ENCODE assay signal across 15 cellular contexts in genomic region chr5:119346404-119346803, GRCh38. TPM values are rescaled to one million over a fixed set of nuclear protein-coding genes. Genes with fewer than 3 reads are reported as not detected.
DNase-seq lines count a peak whose midpoint lies in the region; ATAC-seq and TF ChIP-seq lines count a peak whose summit lies in the region.
"Had no signal": no experiment of that assay in that cellular context is flagged by ENCODE, and none has a peak within 500 bp of the region (broad histone marks: within the 10 kb centered on the region; RNA-seq: fewer than 3 reads in every experiment).

No MANE protein-coding gene starts in this region.

- no peaks in the 10 kb centered on the region for H3K9me3 ChIP-seq in MM.1S (replicated peaks; ENCODE audit: insufficient read depth, low read length)
- H3K9me3 ChIP-seq: heart left ventricle, testis had no signal

- no peak overlapping the region for H3K9ac ChIP-seq in MM.1S (ENCODE audit: low read length)

- peak overlapping the region; percentile 27; the same call in 1 of the 2 replicates for H3K4me2 ChIP-seq in MM.1S (ENCODE audit: low read depth, low read length)

- no peaks in the 10 kb centered on the region for H3K9me2 ChIP-seq in MM.1S (replicated peaks; ENCODE audit: insufficient read depth, low read length)

- H2AFZ ChIP-seq in MM.1S (ENCODE audit: low read length), result no peak overlapping the region

- H3K27ac ChIP-seq in MM.1S (ENCODE audit: low read length), result no peak overlapping the region
- H3K27ac ChIP-seq: brain microvascular endothelial cell, testis had no signal

- H3K9me3 Mint-ChIP-seq in activated naive CD4-positive, alpha-beta T cell treated with anti-CD3 and anti-CD28 coated beads, Interleukin-2, amount 50 U/mL, for 24 hours, result no peaks in the 10 kb centered on the region
- no peaks in the 10 kb centered on the region for H3K9me3 Mint-ChIP-seq in activated naive CD8-positive, alpha-beta T cell treated with anti-CD3 and anti-CD28 coated beads, Interleukin-2, amount 10 ng/mL, durations not matched to agents 7 days and 5 days
- H3K9me3 Mint-ChIP-seq in stimulated activated naive CD8-positive, alpha-beta T cell treated with anti-CD3 and anti-CD28 coated beads, Interleukin-15, amount 100 ng/mL, for 72 hours, result no peaks in the 10 kb centered on the region

- H3K79me2 ChIP-seq in MM.1S (ENCODE audit: low read length), result peaks cover 100% of the 10 kb centered on the region

- H3K4me1 Mint-ChIP-seq in activated naive CD4-positive, alpha-beta T cell treated with anti-CD3 and anti-CD28 coated beads, Interleukin-2, amount 50 U/mL, for 24 hours, result peaks cover 97% of the 10 kb centered on the region
- peaks cover 72% of the 10 kb centered on the region for H3K4me1 Mint-ChIP-seq in activated naive CD8-positive, alpha-beta T cell treated with anti-CD3 and anti-CD28 coated beads, Interleukin-2, amount 10 ng/mL, durations not matched to agents 7 days and 5 days
- H3K4me1 Mint-ChIP-seq in stimulated activated naive CD8-positive, alpha-beta T cell treated with anti-CD3 and anti-CD28 coated beads, Interleukin-15, amount 100 ng/mL, for 72 hours, result peaks cover 95% of the 10 kb centered on the region

- peaks cover 20% of the 10 kb centered on the region for H3F3A ChIP-seq in MM.1S (ENCODE audit: insufficient read depth, low read length)

- DNase-seq in activated naive CD4-positive, alpha-beta T cell treated with Interleukin-2 at 50 U/mL for 16 hours, result no peak
- DNase-seq in MM.1S (no peak), KG1 (lab: John Stamatoyannopoulos, UW) (no peak), mesenteric fat pad (ENCODE audit: low spot score) (no peak)
- DNase-seq in activated naive CD8-positive, alpha-beta T cell treated with anti-CD3 and anti-CD28 coated beads, Interleukin-2, amount 10 ng/mL, durations not matched to agents 7 days and 5 days, result no peak
- no peak for DNase-seq in stimulated activated naive CD8-positive, alpha-beta T cell treated with anti-CD3 and anti-CD28 coated beads, Interleukin-15, amount 100 ng/mL, for 72 hours
- DNase-seq: activated effector memory CD4-positive, alpha-beta T cell treated with anti-CD3 and anti-CD28 coated beads, Interleukin-2, amount 50 U/mL, for 16 hours; brain microvascular endothelial cell; heart left ventricle; NCI-H774; right cardiac atrium; stimulated activated CD4-positive, alpha-beta T cell treated with anti-CD3 and anti-CD28 coated beads, Interleukin-1b, Interleukin-23, amount 100 ng/mL, for 48 hours; testis had no signal

- peaks cover 18% of the 10 kb centered on the region; the same call in 1 of the 2 replicates for H4K20me1 ChIP-seq in MM.1S (ENCODE audit: insufficient read depth, low read length)

- H3K4me3 ChIP-seq in MM.1S (ENCODE audit: low read length), result no peak overlapping the region
- H3K4me3 ChIP-seq: heart left ventricle, testis had no signal

- no peak for TF ChIP-seq CTCF in MM.1S (IDR thresholded peaks at IDR 0.05; ENCODE audit: low read length)

- POLR2A ChIA-PET in activated naive CD8-positive, alpha-beta T cell treated with anti-CD3 and anti-CD28 coated beads, Interleukin-2, amount 10 ng/mL, durations not matched to agents 7 days and 5 days (lab: Charles Lee), result interaction anchor here (0.9 to 1.1 kb wide), 5 partner anchors 10 to 78 kb away, joined by 3 to 6 read pairs (median 4); no protein-coding TSS in a partner anchor

- H3K36me3 Mint-ChIP-seq in activated naive CD4-positive, alpha-beta T cell treated with anti-CD3 and anti-CD28 coated beads, Interleukin-2, amount 50 U/mL, for 24 hours, result peaks cover 18% of the 10 kb centered on the region
- peaks cover 46% of the 10 kb centered on the region for H3K36me3 Mint-ChIP-seq in activated naive CD8-positive, alpha-beta T cell treated with anti-CD3 and anti-CD28 coated beads, Interleukin-2, amount 10 ng/mL, durations not matched to agents 7 days and 5 days

- peak overlapping the region; percentile 78 for H3K4me3 Mint-ChIP-seq in activated naive CD4-positive, alpha-beta T cell treated with anti-CD3 and anti-CD28 coated beads, Interleukin-2, amount 50 U/mL, for 24 hours
- peak overlapping the region; percentile 52 for H3K4me3 Mint-ChIP-seq in activated naive CD8-positive, alpha-beta T cell treated with anti-CD3 and anti-CD28 coated beads, Interleukin-2, amount 10 ng/mL, durations not matched to agents 7 days and 5 days
- peak overlapping the region; percentile 61 to 68 for H3K4me3 Mint-ChIP-seq in stimulated activated naive CD8-positive, alpha-beta T cell treated with anti-CD3 and anti-CD28 coated beads, Interleukin-15, amount 100 ng/mL, for 72 hours

- H3K27me3 ChIP-seq in MM.1S (replicated peaks; ENCODE audit: insufficient read depth, low read length), result no peaks in the 10 kb centered on the region
- H3K27me3 ChIP-seq: brain microvascular endothelial cell, heart left ventricle, testis had no signal

- peaks cover 72% of the 10 kb centered on the region for H3K4me1 ChIP-seq in MM.1S (ENCODE audit: low read length)
- H3K4me1 ChIP-seq: testis had no signal

- peaks cover 4% of the 10 kb centered on the region; the same call in 1 of the 2 replicates for H3K36me3 ChIP-seq in MM.1S (replicated peaks; ENCODE audit: insufficient read depth, low read length)
- H3K36me3 ChIP-seq: brain microvascular endothelial cell, heart left ventricle had no signal

- ATAC-seq in activated naive CD8-positive, alpha-beta T cell treated with anti-CD3 and anti-CD28 coated beads, Interleukin-2, amount 10 ng/mL, durations not matched to agents 7 days and 5 days (ENCODE audit: low read depth), result no peak
- ATAC-seq in stimulated activated naive CD8-positive, alpha-beta T cell treated with anti-CD3 and anti-CD28 coated beads, Interleukin-15, amount 100 ng/mL, for 72 hours, result peak; percentile 19
- ATAC-seq in HG03469 (IDR thresholded peaks at IDR 0.05; ENCODE audit: unreplicated experiment), result no peak
- ATAC-seq: heart left ventricle, right cardiac atrium had no signal

- H3K27ac Mint-ChIP-seq in activated naive CD4-positive, alpha-beta T cell treated with anti-CD3 and anti-CD28 coated beads, Interleukin-2, amount 50 U/mL, for 24 hours, result peak overlapping the region; percentile 96
- H3K27ac Mint-ChIP-seq in activated naive CD8-positive, alpha-beta T cell treated with anti-CD3 and anti-CD28 coated beads, Interleukin-2, amount 10 ng/mL, durations not matched to agents 7 days and 5 days, result peak overlapping the region; percentile 71
- peak overlapping the region; percentile 36 to 90 for H3K27ac Mint-ChIP-seq in stimulated activated naive CD8-positive, alpha-beta T cell treated with anti-CD3 and anti-CD28 coated beads, Interleukin-15, amount 100 ng/mL, for 72 hours

- no peaks in the 10 kb centered on the region for H3K27me3 Mint-ChIP-seq in activated naive CD4-positive, alpha-beta T cell treated with anti-CD3 and anti-CD28 coated beads, Interleukin-2, amount 50 U/mL, for 24 hours
- H3K27me3 Mint-ChIP-seq in activated naive CD8-positive, alpha-beta T cell treated with anti-CD3 and anti-CD28 coated beads, Interleukin-2, amount 10 ng/mL, durations not matched to agents 7 days and 5 days, result no peaks in the 10 kb centered on the region
- H3K27me3 Mint-ChIP-seq in stimulated activated naive CD8-positive, alpha-beta T cell treated with anti-CD3 and anti-CD28 coated beads, Interleukin-15, amount 100 ng/mL, for 72 hours, result no peaks in the 10 kb centered on the region

RNA-seq across cellular contexts. Expression of gene TNFAIP8, which starts 9.4 kb away (rescaled TPM):
- total RNA-seq in activated naive CD8-positive, alpha-beta T cell treated with anti-CD3 and anti-CD28 coated beads, Interleukin-2, amount 10 ng/mL, durations not matched to agents 7 days and 5 days, result 100 to 1,000 TPM; 121 to 122 TPM
- 29.6 TPM for total RNA-seq in mesenteric fat pad
